In the genomic region with DNA sequence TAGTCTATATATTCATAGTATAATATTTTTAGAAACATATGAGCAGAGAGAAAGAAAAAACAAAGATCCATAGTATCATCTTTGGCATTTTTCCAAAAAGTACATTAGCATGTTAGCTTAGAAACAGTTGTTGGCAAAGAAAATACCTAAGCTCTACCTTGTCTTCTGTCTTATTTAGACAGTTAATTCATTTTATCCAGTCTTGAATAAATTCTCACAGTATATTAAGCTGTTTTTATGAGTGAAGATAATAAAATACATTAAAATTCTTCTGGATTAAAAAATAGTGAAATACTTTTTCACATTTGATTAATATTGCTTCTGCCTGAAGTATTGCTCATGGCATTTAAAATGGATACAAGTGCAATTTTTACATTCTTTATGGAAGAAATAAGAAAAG, we compare ENCODE assay signal across 24 cellular contexts.
DNase-seq lines count a peak whose midpoint lies in the region; ATAC-seq, FAIRE-seq and TF ChIP-seq lines count a peak whose summit lies in the region.
"Had no signal": no experiment of that assay in that cellular context is flagged by ENCODE, and none has a peak within 500 bp of the region (broad histone marks: within the 10 kb centered on the region; RNA-seq: fewer than 3 reads in every experiment).

No MANE protein-coding gene starts in this region.

- no peak; the same call in 2 of the 3 replicates for ATAC-seq in SK-N-SH treated with all-trans-retinoic acid at 6 μM for 48 hours
- ATAC-seq in GM18867 (IDR thresholded peaks at IDR 0.05; ENCODE audit: unreplicated experiment): no peak
- ATAC-seq: A549, HepG2 had no signal

- no peak for FAIRE-seq in GM19239 (lab: Jason Lieb, UNC)
- FAIRE-seq: A549, GM12892, H54, HepG2 had no signal

- peak; percentile 2 for DNase-seq in NCI-H345 (lab: John Stamatoyannopoulos, UW)
- no peak for DNase-seq in NCI-H345 treated with DMSO at 0.1 percent for 48 hours (lab: John Stamatoyannopoulos, UW; ENCODE audit: unreplicated experiment)
- DNase-seq in NCI-H1105 treated with DMSO at 0.1 percent for 48 hours (lab: John Stamatoyannopoulos, UW): peak; percentile 35
- DNase-seq in GM19239 (ENCODE audit: insufficient read length, low spot score): no peak
- DNase-seq in activated naive CD4-positive, alpha-beta T cell treated with Interleukin-2 at 50 U/mL for 16 hours: no peak
- DNase-seq: AML-193; Caco-2; CD4-positive, alpha-beta T cell; DMS153; DND-41; Kasumi-1; MV-4-11; NCI-H1694 treated with DMSO at 0.1 percent for 48 hours; NCI-H2081 treated with DMSO at 0.1 percent for 48 hours; NCI-H446 treated with DMSO at 0.1 percent for 48 hours; NCI-H526; Right ventricle myocardium superior; RPMI8226 had no signal

TF ChIP-seq in SK-N-SH treated with all-trans-retinoic acid at 6 μM for 48 hours, 23 proteins besides CTCF, POLR2A, EP300 and RAD21:
- no peak for TF ChIP-seq ZFP30 (CRISPR knock-in tag; IDR thresholded peaks at IDR 0.05)
- peak; percentile 98 for TF ChIP-seq ISL1 (CRISPR knock-in tag; IDR thresholded peaks at IDR 0.05)

Comparison
In these comparisons a context has a peak if more than half of its experiments do, and no peak if none do; other contexts are left out.
1. DNase-seq: peak in NCI-H345 (single experiment) and NCI-H1105 treated with DMSO at 0.1 percent for 48 hours (single experiment); none in NCI-H345 treated with DMSO at 0.1 percent for 48 hours (single experiment), GM19239 (single experiment) and activated naive CD4-positive, alpha-beta T cell treated with Interleukin-2 at 50 U/mL for 16 hours (single experiment).